Comparison of ENCODE assay signal across 9 cellular contexts in genomic region chr1:62689524-62689923, GRCh38. TPM values are rescaled to one million over a fixed set of nuclear protein-coding genes. Genes with fewer than 3 reads are reported as not detected.
DNase-seq lines count a peak whose midpoint lies in the region; ATAC-seq lines count a peak whose summit lies in the region.
"Had no signal": no experiment of that assay in that cellular context is flagged by ENCODE, and none has a peak within 500 bp of the region (broad histone marks: within the 10 kb centered on the region; RNA-seq: fewer than 3 reads in every experiment).

No MANE protein-coding gene starts in this region.

- peak; percentile 54 to 60 for ATAC-seq in activated T-cell treated with anti-CD3 and anti-CD28 coated beads, Interleukin-2, amount 50 U/mL, for 72 hours (replicated peaks in 1 of 2)
- no peak for ATAC-seq in HG03571 (IDR thresholded peaks at IDR 0.05; ENCODE audit: unreplicated experiment)

- H3K27ac Mint-ChIP-seq in activated T-cell treated with anti-CD3 and anti-CD28 coated beads, Interleukin-2, amount 50 U/mL, for 72 hours = no peak overlapping the region

- no peaks in the 10 kb centered on the region for H3K36me3 ChIP-seq in thymus (ENCODE audit: control insufficient read depth, insufficient read depth)

- H3K9me3 ChIP-seq in thymus (ENCODE audit: control insufficient read depth) = no peaks in the 10 kb centered on the region

- H3K4me1 ChIP-seq in thymus (ENCODE audit: control insufficient read depth, insufficient read depth, low read length) = no peaks in the 10 kb centered on the region

- H3K4me1 Mint-ChIP-seq in activated T-cell treated with anti-CD3 and anti-CD28 coated beads, Interleukin-2, amount 50 U/mL, for 72 hours (ENCODE audit: low read depth) = peaks cover 34% of the 10 kb centered on the region

- H3K9me3 Mint-ChIP-seq in activated T-cell treated with anti-CD3 and anti-CD28 coated beads, Interleukin-2, amount 50 U/mL, for 72 hours = no peaks in the 10 kb centered on the region

- DNase-seq in activated T-cell treated with anti-CD3 and anti-CD28 coated beads, Interleukin-2, amount 50 U/mL, for 72 hours = peak in 1 of 2 donors; percentile 6
- no peak for DNase-seq in activated T-cell treated with anti-CD3 and anti-CD28 coated beads for 4 hours
- peak; percentile 20 for DNase-seq in amniotic stem cell (lab: John Stamatoyannopoulos, UW)
- DNase-seq in iris pigment epithelial cell (ENCODE audit: low read depth) = peak; percentile 77
- no peak for DNase-seq in cortex of kidney (lab: John Stamatoyannopoulos, UW)
- no peak for DNase-seq in T-helper 9 cell

- no peaks in the 10 kb centered on the region for H3K27me3 ChIP-seq in thymus (ENCODE audit: control insufficient read depth, insufficient read depth)

- peaks cover 7% of the 10 kb centered on the region for H3K27me3 Mint-ChIP-seq in activated T-cell treated with anti-CD3 and anti-CD28 coated beads, Interleukin-2, amount 50 U/mL, for 72 hours (ENCODE audit: low read depth)

- H3K27ac ChIP-seq in thymus (ENCODE audit: low read depth) = peak overlapping the region; percentile 18
- H3K27ac ChIP-seq: HL-60 had no signal

- no peak overlapping the region for H3K4me3 ChIP-seq in thymus (ENCODE audit: low read length)

- 100% methylated on average over 1 of the region's 1 CpG for WGBS in thymus

- H3K36me3 Mint-ChIP-seq in activated T-cell treated with anti-CD3 and anti-CD28 coated beads, Interleukin-2, amount 50 U/mL, for 72 hours (ENCODE audit: insufficient read depth in 2 of 2) = peaks cover 0 to 2% of the 10 kb centered on the region in 2 donors

- H3K4me3 Mint-ChIP-seq in activated T-cell treated with anti-CD3 and anti-CD28 coated beads, Interleukin-2, amount 50 U/mL, for 72 hours = peak overlapping the region; percentile 56 to 76

RNA-seq across cellular contexts. Expression of gene DOCK7, which starts 1.3 kb away (rescaled TPM):
- 10 to 100 TPM in 1 of 2 donors, 1 to 10 TPM in 1; 7.6 to 10.7 TPM for total RNA-seq in activated T-cell treated with anti-CD3 and anti-CD28 coated beads, Interleukin-2, amount 50 U/mL, for 72 hours
- 7.4 TPM for polyA plus RNA-seq in thymus

Comparison
In these comparisons a context has a peak if more than half of its experiments do, and no peak if none do; other contexts are left out.
1. DNase-seq: peak in amniotic stem cell (single experiment) and iris pigment epithelial cell (single experiment); none in activated T-cell treated with anti-CD3 and anti-CD28 coated beads for 4 hours (single experiment), cortex of kidney (single experiment) and T-helper 9 cell (single experiment).